ENCODE assay signal across 2 cellular contexts in genomic region chr6:35804996-35805736, GRCh38.
TF ChIP-seq lines count a peak whose summit lies in the region.

LHFPL5 (plus strand) TSS chr6:35805352; CDS start chr6:35805671, 319 bp downstream.

TF ChIP-seq in A549, 52 proteins besides CTCF, POLR2A, EP300 and RAD21 (continued from another document):
- peak; percentile 97 for TF ChIP-seq REST (IDR thresholded peaks at IDR 0.05)
- TF ChIP-seq MYC (IDR thresholded peaks at IDR 0.05; ENCODE audit: borderline replicate concordance, low read length) = no peak
- TF ChIP-seq EHMT2 (IDR thresholded peaks at IDR 0.05; ENCODE audit: low read depth) = peak; percentile 44; the same call in 1 of the 2 replicates
- TF ChIP-seq FOXS1 (CRISPR knock-in tag; IDR thresholded peaks at IDR 0.05) = 0 out of 2 replicates have a peak, but pooled peaks have one; percentile 23
- no peak for TF ChIP-seq TFCP2L1 (CRISPR knock-in tag; IDR thresholded peaks at IDR 0.05)
- no peak for TF ChIP-seq RFX5 (IDR thresholded peaks at IDR 0.05)

TF ChIP-seq in GM23338, 12 proteins besides CTCF, POLR2A, EP300 and RAD21 (continued from another document):
- TF ChIP-seq, protein P1, sequence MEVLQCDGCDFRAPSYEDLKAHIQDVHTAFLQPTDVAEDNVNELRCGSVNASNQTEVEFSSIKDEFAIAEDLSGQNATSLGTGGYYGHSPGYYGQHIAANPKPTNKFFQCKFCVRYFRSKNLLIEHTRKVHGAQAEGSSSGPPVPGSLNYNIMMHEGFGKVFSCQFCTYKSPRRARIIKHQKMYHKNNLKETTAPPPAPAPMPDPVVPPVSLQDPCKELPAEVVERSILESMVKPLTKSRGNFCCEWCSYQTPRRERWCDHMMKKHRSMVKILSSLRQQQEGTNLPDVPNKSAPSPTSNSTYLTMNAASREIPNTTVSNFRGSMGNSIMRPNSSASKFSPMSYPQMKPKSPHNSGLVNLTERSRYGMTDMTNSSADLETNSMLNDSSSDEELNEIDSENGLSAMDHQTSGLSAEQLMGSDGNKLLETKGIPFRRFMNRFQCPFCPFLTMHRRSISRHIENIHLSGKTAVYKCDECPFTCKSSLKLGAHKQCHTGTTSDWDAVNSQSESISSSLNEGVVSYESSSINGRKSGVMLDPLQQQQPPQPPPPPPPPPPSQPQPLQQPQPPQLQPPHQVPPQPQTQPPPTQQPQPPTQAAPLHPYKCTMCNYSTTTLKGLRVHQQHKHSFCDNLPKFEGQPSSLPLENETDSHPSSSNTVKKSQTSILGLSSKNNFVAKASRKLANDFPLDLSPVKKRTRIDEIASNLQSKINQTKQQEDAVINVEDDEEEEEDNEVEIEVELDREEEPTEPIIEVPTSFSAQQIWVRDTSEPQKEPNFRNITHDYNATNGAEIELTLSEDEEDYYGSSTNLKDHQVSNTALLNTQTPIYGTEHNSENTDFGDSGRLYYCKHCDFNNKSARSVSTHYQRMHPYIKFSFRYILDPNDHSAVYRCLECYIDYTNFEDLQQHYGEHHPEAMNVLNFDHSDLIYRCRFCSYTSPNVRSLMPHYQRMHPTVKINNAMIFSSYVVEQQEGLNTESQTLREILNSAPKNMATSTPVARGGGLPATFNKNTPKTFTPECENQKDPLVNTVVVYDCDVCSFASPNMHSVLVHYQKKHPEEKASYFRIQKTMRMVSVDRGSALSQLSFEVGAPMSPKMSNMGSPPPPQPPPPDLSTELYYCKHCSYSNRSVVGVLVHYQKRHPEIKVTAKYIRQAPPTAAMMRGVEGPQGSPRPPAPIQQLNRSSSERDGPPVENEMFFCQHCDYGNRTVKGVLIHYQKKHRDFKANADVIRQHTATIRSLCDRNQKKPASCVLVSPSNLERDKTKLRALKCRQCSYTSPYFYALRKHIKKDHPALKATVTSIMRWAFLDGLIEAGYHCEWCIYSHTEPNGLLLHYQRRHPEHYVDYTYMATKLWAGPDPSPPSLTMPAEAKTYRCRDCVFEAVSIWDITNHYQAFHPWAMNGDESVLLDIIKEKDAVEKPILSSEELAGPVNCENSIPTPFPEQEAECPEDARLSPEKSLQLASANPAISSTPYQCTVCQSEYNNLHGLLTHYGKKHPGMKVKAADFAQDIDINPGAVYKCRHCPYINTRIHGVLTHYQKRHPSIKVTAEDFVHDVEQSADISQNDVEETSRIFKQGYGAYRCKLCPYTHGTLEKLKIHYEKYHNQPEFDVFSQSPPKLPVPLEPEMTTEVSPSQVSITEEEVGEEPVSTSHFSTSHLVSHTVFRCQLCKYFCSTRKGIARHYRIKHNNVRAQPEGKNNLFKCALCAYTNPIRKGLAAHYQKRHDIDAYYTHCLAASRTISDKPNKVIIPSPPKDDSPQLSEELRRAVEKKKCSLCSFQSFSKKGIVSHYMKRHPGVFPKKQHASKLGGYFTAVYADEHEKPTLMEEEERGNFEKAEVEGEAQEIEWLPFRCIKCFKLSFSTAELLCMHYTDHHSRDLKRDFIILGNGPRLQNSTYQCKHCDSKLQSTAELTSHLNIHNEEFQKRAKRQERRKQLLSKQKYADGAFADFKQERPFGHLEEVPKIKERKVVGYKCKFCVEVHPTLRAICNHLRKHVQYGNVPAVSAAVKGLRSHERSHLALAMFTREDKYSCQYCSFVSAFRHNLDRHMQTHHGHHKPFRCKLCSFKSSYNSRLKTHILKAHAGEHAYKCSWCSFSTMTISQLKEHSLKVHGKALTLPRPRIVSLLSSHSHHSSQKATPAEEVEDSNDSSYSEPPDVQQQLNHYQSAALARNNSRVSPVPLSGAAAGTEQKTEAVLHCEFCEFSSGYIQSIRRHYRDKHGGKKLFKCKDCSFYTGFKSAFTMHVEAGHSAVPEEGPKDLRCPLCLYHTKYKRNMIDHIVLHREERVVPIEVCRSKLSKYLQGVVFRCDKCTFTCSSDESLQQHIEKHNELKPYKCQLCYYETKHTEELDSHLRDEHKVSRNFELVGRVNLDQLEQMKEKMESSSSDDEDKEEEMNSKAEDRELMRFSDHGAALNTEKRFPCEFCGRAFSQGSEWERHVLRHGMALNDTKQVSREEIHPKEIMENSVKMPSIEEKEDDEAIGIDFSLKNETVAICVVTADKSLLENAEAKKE (CRISPR knock-in tag; IDR thresholded peaks at IDR 0.05) = no peak
- no peak for TF ChIP-seq NANOG (IDR thresholded peaks at IDR 0.05; ENCODE audit: borderline replicate concordance)
- no peak for TF ChIP-seq ZNF331 (CRISPR knock-in tag; IDR thresholded peaks at IDR 0.05; ENCODE audit: low read depth)
- TF ChIP-seq REST (IDR thresholded peaks at IDR 0.05; ENCODE audit: unreplicated experiment) = peak; percentile 99
- TF ChIP-seq JUNB (IDR thresholded peaks at IDR 0.05; ENCODE audit: unreplicated experiment) = no peak
- TF ChIP-seq, protein P2, sequence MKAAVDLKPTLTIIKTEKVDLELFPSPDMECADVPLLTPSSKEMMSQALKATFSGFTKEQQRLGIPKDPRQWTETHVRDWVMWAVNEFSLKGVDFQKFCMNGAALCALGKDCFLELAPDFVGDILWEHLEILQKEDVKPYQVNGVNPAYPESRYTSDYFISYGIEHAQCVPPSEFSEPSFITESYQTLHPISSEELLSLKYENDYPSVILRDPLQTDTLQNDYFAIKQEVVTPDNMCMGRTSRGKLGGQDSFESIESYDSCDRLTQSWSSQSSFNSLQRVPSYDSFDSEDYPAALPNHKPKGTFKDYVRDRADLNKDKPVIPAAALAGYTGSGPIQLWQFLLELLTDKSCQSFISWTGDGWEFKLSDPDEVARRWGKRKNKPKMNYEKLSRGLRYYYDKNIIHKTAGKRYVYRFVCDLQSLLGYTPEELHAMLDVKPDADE (IDR thresholded peaks at IDR 0.05) = no peak
- peak; percentile 38 for TF ChIP-seq CREB1 (CRISPR knock-in tag; IDR thresholded peaks at IDR 0.05; ENCODE audit: low read depth)
- no peak for TF ChIP-seq EZH2phosphoT487 (IDR thresholded peaks at IDR 0.05; ENCODE audit: unreplicated experiment)
- no peak for TF ChIP-seq ZNF114 (CRISPR knock-in tag; IDR thresholded peaks at IDR 0.05)
